In the genomic region with DNA sequence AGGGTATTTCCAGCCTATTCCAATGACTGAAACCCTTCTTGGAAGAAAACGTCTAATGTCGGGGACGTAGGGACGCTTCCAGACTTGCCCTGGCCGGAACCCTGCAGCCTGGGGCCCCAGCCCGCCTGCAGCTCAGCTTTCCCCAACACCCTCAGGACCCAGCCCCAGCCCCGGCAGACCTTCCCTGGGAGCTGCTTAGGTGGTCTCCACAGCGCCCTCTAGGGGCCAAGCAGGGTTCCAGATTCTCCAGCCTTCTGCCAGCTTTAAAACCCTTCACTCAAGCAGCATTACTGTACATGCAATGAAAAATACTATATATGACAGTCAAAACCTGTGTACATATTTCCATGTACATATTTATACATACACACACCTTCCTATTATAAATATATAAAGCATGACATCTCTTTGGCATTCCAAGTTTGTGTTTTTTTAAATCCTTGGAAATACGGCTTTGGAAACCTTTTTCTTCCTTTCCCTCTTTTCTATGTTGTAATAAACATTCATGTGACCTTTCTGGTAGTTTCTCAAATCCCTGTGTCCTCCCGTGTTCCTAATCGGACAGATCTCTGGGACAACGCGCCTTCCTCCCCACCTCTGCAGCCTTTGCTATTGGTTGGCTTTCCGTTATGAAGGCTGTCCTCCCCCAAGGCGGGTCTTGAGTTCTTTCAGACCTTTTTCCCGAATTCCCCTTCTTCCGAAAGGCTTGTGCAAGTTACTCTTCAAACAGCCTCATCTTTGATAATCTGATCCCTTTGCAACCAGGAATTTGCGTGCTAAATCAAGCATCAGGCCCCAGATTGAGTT, we compare ENCODE assay signal across 8 cellular contexts.
DNase-seq lines count a peak whose midpoint lies in the region; ATAC-seq and TF ChIP-seq lines count a peak whose summit lies in the region.

No MANE protein-coding gene starts in this region.

- H3K4me1 ChIP-seq in body of pancreas: no peaks in the 10 kb centered on the region

- no peak overlapping the region for H3K4me3 ChIP-seq in body of pancreas

- intact Hi-C loops in body of pancreas (cut with DNase I): loop anchor here (10.0 kb wide), 1 partner anchor 184 kb away; no protein-coding TSS in a partner anchor

- H3K9me3 ChIP-seq in body of pancreas: no peaks in the 10 kb centered on the region

- no peak for TF ChIP-seq POLR2A in body of pancreas (IDR thresholded peaks at IDR 0.05)

- DNase-seq in AG09319 (ENCODE audit: extremely low read depth, low read depth) (no peak), NCI-H1105 (lab: John Stamatoyannopoulos, UW) (peak; percentile 41), UCSD-AML1 (lab: John Stamatoyannopoulos, UW; ENCODE audit: unreplicated experiment) (peak; percentile 62), body of pancreas (peak; percentile 74 to 81 (median 76)), inferior parietal cortex (ENCODE audit: extremely low spot score) (peak; percentile 81), GOT3 (lab: John Stamatoyannopoulos, UW) (no peak)
- DNase-seq in stimulated activated CD4-positive, alpha-beta T cell treated with anti-CD3 and anti-CD28 coated beads, Interleukin-2, amount 100 ng/mL, for 24 hours: peak; percentile 72 to 77

- TF ChIP-seq CTCF in AG09319 (IDR thresholded peaks at IDR 0.05; ENCODE audit: low read depth, low read length): peak; percentile 72
- TF ChIP-seq CTCF in body of pancreas (IDR thresholded peaks at IDR 0.05): peak; percentile 67 to 91 (median 74)

- no peak overlapping the region for H3K27ac ChIP-seq in body of pancreas

- WGBS in body of pancreas, 2 donors: 42 to 45% methylated on average over 18 of the region's 18 CpGs

- no peaks in the 10 kb centered on the region for H3K36me3 ChIP-seq in body of pancreas (replicated peaks in 1 of 2; ENCODE audit: insufficient read depth in 1 of 2, low read depth in 2 of 2)

- no peaks in the 10 kb centered on the region for H3K27me3 ChIP-seq in body of pancreas

- peak; percentile 77 for ATAC-seq in GM19351 (IDR thresholded peaks at IDR 0.05; ENCODE audit: unreplicated experiment)
- ATAC-seq in body of pancreas: peak; percentile 61

Comparison
In these comparisons a context has a peak if more than half of its experiments do, and no peak if none do; other contexts are left out.
1. DNase-seq: peak in NCI-H1105 (single experiment), UCSD-AML1 (single experiment), body of pancreas (4 of 4), inferior parietal cortex (single experiment) and stimulated activated CD4-positive, alpha-beta T cell treated with anti-CD3 and anti-CD28 coated beads, Interleukin-2, amount 100 ng/mL, for 24 hours (2 of 2); none in AG09319 (single experiment) and GOT3 (single experiment).